ENCODE assay signal across 12 cellular contexts in genomic region chr2:236769981-236770671, GRCh38.
DNase-seq lines count a peak whose midpoint lies in the region; ATAC-seq and TF ChIP-seq lines count a peak whose summit lies in the region.
"Had no signal": no experiment of that assay in that cellular context is flagged by ENCODE, and none has a peak within 500 bp of the region (broad histone marks: within the 10 kb centered on the region; RNA-seq: fewer than 3 reads in every experiment).

No MANE protein-coding gene starts in this region.

- H3K27me3 Mint-ChIP-seq in activated T-cell treated with anti-CD3 and anti-CD28 coated beads, Interleukin-2, amount 50 U/mL, for 24 hours: peaks cover 17% of the 10 kb centered on the region
- peaks cover 4% of the 10 kb centered on the region for H3K27me3 Mint-ChIP-seq in CD4-positive, alpha-beta T cell

- ATAC-seq in CD4-positive, alpha-beta T cell (ENCODE audit: poor library complexity): no peak
- ATAC-seq: stimulated activated effector memory CD8-positive, alpha-beta T cell treated with anti-CD3 and anti-CD28 coated beads, Interleukin-12 subunit alpha, Interleukin-12 subunit beta, amount 100 ng/mL, for 72 hours had no signal

- no peak for TF ChIP-seq CTCF in astrocyte of the spinal cord (IDR thresholded peaks at IDR 0.05; ENCODE audit: low read depth, low read length)
- no peak for TF ChIP-seq CTCF in kidney epithelial cell (IDR thresholded peaks at IDR 0.05; ENCODE audit: insufficient read depth, low read length, poor library complexity, severe bottlenecking)
- no peak for TF ChIP-seq CTCF in CD4-positive, alpha-beta T cell (IDR thresholded peaks at IDR 0.05)

- POLR2A ChIA-PET in CD4-positive, alpha-beta T cell (lab: Charles Lee): no interaction called here

- H3K9me3 Mint-ChIP-seq in activated T-cell treated with anti-CD3 and anti-CD28 coated beads, Interleukin-2, amount 50 U/mL, for 24 hours: no peaks in the 10 kb centered on the region
- H3K9me3 Mint-ChIP-seq in CD4-positive, alpha-beta T cell: no peaks in the 10 kb centered on the region
- H3K9me3 Mint-ChIP-seq: stimulated activated effector memory CD8-positive, alpha-beta T cell treated with anti-CD3 and anti-CD28 coated beads, Interleukin-12 subunit alpha, Interleukin-12 subunit beta, amount 100 ng/mL, for 72 hours had no signal

- H3K4me3 Mint-ChIP-seq in activated T-cell treated with anti-CD3 and anti-CD28 coated beads, Interleukin-2, amount 50 U/mL, for 24 hours: no peak overlapping the region
- no peak overlapping the region for H3K4me3 Mint-ChIP-seq in CD4-positive, alpha-beta T cell
- H3K4me3 Mint-ChIP-seq: CD4-positive, CD25-positive, alpha-beta regulatory T cell; stimulated activated effector memory CD8-positive, alpha-beta T cell treated with anti-CD3 and anti-CD28 coated beads, Interleukin-12 subunit alpha, Interleukin-12 subunit beta, amount 100 ng/mL, for 72 hours had no signal

- H3K4me3 ChIP-seq in astrocyte of the spinal cord (ENCODE audit: low read depth, low read length): no peak overlapping the region
- H3K4me3 ChIP-seq in kidney epithelial cell (ENCODE audit: low read depth, low read length): no peak overlapping the region
- H3K4me3 ChIP-seq: skin epidermis had no signal

- H3K27ac Mint-ChIP-seq in activated T-cell treated with anti-CD3 and anti-CD28 coated beads, Interleukin-2, amount 50 U/mL, for 24 hours: no peak overlapping the region
- no peak overlapping the region for H3K27ac Mint-ChIP-seq in CD4-positive, alpha-beta T cell
- H3K27ac Mint-ChIP-seq: CD4-positive, CD25-positive, alpha-beta regulatory T cell; stimulated activated effector memory CD8-positive, alpha-beta T cell treated with anti-CD3 and anti-CD28 coated beads, Interleukin-12 subunit alpha, Interleukin-12 subunit beta, amount 100 ng/mL, for 72 hours had no signal

- in situ Hi-C loops in ACHN (cut with HindIII; ENCODE audit: low pct_ligation_motif_present, low pct_unique_long_range_greater_than_20kb, low sequenced_read_pairs): no loop called here
- in situ Hi-C loops in astrocyte of the spinal cord (cut with HindIII; ENCODE audit: low sequenced_read_pairs): no loop called here

- no peaks in the 10 kb centered on the region for H3K4me1 Mint-ChIP-seq in activated T-cell treated with anti-CD3 and anti-CD28 coated beads, Interleukin-2, amount 50 U/mL, for 24 hours (ENCODE audit: low read depth)
- no peaks in the 10 kb centered on the region for H3K4me1 Mint-ChIP-seq in CD4-positive, alpha-beta T cell (ENCODE audit: low read depth)
- H3K4me1 Mint-ChIP-seq: CD4-positive, CD25-positive, alpha-beta regulatory T cell; stimulated activated effector memory CD8-positive, alpha-beta T cell treated with anti-CD3 and anti-CD28 coated beads, Interleukin-12 subunit alpha, Interleukin-12 subunit beta, amount 100 ng/mL, for 72 hours had no signal

- H3K36me3 ChIP-seq in kidney epithelial cell (ENCODE audit: control insufficient read depth, insufficient read depth, low read length): no peaks in the 10 kb centered on the region

- H3K27me3 ChIP-seq in kidney epithelial cell (ENCODE audit: control insufficient read depth, insufficient read depth, low read length): no peaks in the 10 kb centered on the region
- no peaks in the 10 kb centered on the region for H3K27me3 ChIP-seq in CD4-positive, alpha-beta T cell (ENCODE audit: control insufficient read depth, insufficient read depth, low read length)

- intact Hi-C loops in CD4-positive, alpha-beta T cell (cut with DNase I, micrococcal nuclease): no loop called here

- no peak overlapping the region for H3K27ac ChIP-seq in CD4-positive, alpha-beta T cell (ENCODE audit: low read depth, low read length)

- H3K9me3 ChIP-seq in CD4-positive, alpha-beta T cell (ENCODE audit: control insufficient read depth, low read length): no peaks in the 10 kb centered on the region

- CTCF ChIA-PET in CD4-positive, alpha-beta T cell (lab: Charles Lee): no interaction called here

- DNase-seq in ACHN: peak; percentile 94
- peak; percentile 98 for DNase-seq in HPDE6-E6E7 (ENCODE audit: extremely low spot score)
- peak; percentile 99 for DNase-seq in astrocyte of the spinal cord (ENCODE audit: low read depth, low spot score)
- peak; percentile 98 for DNase-seq in kidney epithelial cell (ENCODE audit: low read depth)
- no peak for DNase-seq in NCI-H187 (lab: John Stamatoyannopoulos, UW)
- DNase-seq in SIG-M5 (lab: John Stamatoyannopoulos, UW): no peak
- DNase-seq in activated T-cell treated with anti-CD3 and anti-CD28 coated beads, Interleukin-2, amount 50 U/mL, for 24 hours: no peak
- no peak for DNase-seq in CD4-positive, alpha-beta T cell
- DNase-seq: CD4-positive, CD25-positive, alpha-beta regulatory T cell; effector CD8-positive, alpha-beta T cell had no signal

- H3K36me3 Mint-ChIP-seq in activated T-cell treated with anti-CD3 and anti-CD28 coated beads, Interleukin-2, amount 50 U/mL, for 24 hours (ENCODE audit: low read depth): no peaks in the 10 kb centered on the region
- no peaks in the 10 kb centered on the region for H3K36me3 Mint-ChIP-seq in CD4-positive, alpha-beta T cell (ENCODE audit: low read depth)
- H3K36me3 Mint-ChIP-seq: CD4-positive, CD25-positive, alpha-beta regulatory T cell; stimulated activated effector memory CD8-positive, alpha-beta T cell treated with anti-CD3 and anti-CD28 coated beads, Interleukin-12 subunit alpha, Interleukin-12 subunit beta, amount 100 ng/mL, for 72 hours had no signal

Comparison
In these comparisons a context has a peak if more than half of its experiments do, and no peak if none do; other contexts are left out.
1. DNase-seq: peak in ACHN (single experiment), HPDE6-E6E7 (single experiment), astrocyte of the spinal cord (single experiment) and kidney epithelial cell (single experiment); none in NCI-H187 (0 of 2), SIG-M5 (single experiment), activated T-cell treated with anti-CD3 and anti-CD28 coated beads, Interleukin-2, amount 50 U/mL, for 24 hours (single experiment) and CD4-positive, alpha-beta T cell (0 of 10).